ENCODE assay signal across 23 cellular contexts in the genomic region with DNA sequence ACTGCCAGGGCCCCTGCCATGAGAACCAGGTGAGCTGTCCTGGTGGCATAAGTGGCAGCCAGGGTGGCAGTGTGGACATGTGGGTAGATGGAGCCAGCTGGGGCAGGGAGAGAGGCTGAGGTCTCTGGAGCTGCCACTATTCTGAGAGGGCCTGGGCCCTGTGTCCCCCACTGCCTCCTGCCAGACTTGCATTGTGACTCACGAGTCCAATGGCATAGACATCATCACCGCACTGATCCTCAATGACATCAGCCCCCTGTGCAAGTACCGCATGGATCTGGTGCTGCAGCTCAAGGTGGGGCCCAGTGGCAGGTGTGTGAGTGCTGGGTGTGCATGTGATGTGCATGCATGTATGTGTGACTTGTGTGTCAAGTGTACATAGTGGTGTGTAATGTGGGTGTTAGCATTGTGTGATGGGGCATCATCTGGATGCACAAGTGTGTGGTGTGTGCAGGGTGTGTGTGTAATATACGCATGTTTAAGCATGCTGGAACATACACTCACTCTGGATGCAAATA. TPM values are rescaled to one million over a fixed set of nuclear protein-coding genes. Genes with fewer than 3 reads are reported as not detected.
DNase-seq lines count a peak whose midpoint lies in the region; FAIRE-seq and TF ChIP-seq lines count a peak whose summit lies in the region.
"Had no signal": no experiment of that assay in that cellular context is flagged by ENCODE, and none has a peak within 500 bp of the region (broad histone marks: within the 10 kb centered on the region; RNA-seq: fewer than 3 reads in every experiment).

No MANE protein-coding gene starts in this region.

- H3K79me2 ChIP-seq in osteoblast (ENCODE audit: insufficient read depth, low read length), result no peaks in the 10 kb centered on the region

- no peaks in the 10 kb centered on the region for H3K27me3 ChIP-seq in osteoblast (ENCODE audit: insufficient read depth, low read length)
- H3K27me3 ChIP-seq: SJSA1 had no signal

- peaks cover 18% of the 10 kb centered on the region for H3K4me1 Mint-ChIP-seq in activated T-cell treated with anti-CD3 and anti-CD28 coated beads, Interleukin-2, amount 50 U/mL, for 24 hours (ENCODE audit: low read depth)
- peaks cover 7% of the 10 kb centered on the region for H3K4me1 Mint-ChIP-seq in brain

- H3K27me3 Mint-ChIP-seq in activated T-cell treated with anti-CD3 and anti-CD28 coated beads, Interleukin-2, amount 50 U/mL, for 24 hours, result no peaks in the 10 kb centered on the region
- peaks cover 3% of the 10 kb centered on the region for H3K27me3 Mint-ChIP-seq in brain

- no peaks in the 10 kb centered on the region for H3K4me1 ChIP-seq in osteoblast (ENCODE audit: insufficient read depth, low read length)
- H3K4me1 ChIP-seq: A549 had no signal

- DNase-seq in activated T-cell treated with anti-CD3 and anti-CD28 coated beads, Interleukin-2, amount 50 U/mL, for 24 hours, result no peak
- no peak for DNase-seq in activated T-cell treated with anti-CD3 and anti-CD28 coated beads, Interleukin-2, amount 50 U/mL, for 1 hour
- no peak for DNase-seq in GM12891 (ENCODE audit: insufficient read length, low spot score)
- peak; percentile 83 for DNase-seq in osteoblast (ENCODE audit: insufficient read length, low spot score, missing footprints)
- no peak for DNase-seq in dedifferentiated amniotic fluid mesenchymal stem cell (ENCODE audit: extremely low spot score)
- no peak for DNase-seq in NCI-H1092 (lab: John Stamatoyannopoulos, UW)
- DNase-seq in LoVo (ENCODE audit: low spot score), result no peak
- DNase-seq: C1 segment of cervical spinal cord; COR-L47; GOT3; HFFc6; IMR-90; Kasumi-1; NCI-H1105 treated with DMSO at 0.1 percent for 48 hours; NCI-H1694 treated with DMSO at 0.1 percent for 48 hours; NCI-H2107; NCI-H226; NCI-H526 treated with DMSO at 0.1 percent for 48 hours; NK-92 treated with Interleukin-12 subunit alpha and Interleukin-12 subunit beta, amount 100 ng/mL, for 24 hours; RPMI8226 had no signal

- TF ChIP-seq CTCF in brain (conservative IDR thresholded peaks at IDR 0.05) (no peak), osteoblast (IDR thresholded peaks at IDR 0.05; ENCODE audit: extremely low read depth, low read depth, low read length) (no peak)

- H3K36me3 ChIP-seq in osteoblast (ENCODE audit: insufficient read depth, low read length), result peaks cover 40% of the 10 kb centered on the region

- H4K20me1 ChIP-seq in osteoblast (ENCODE audit: insufficient read depth, low read length), result no peaks in the 10 kb centered on the region

- H3K27ac ChIP-seq in osteoblast (ENCODE audit: low read depth, low read length), result no peak overlapping the region
- H3K27ac ChIP-seq: A549, SJSA1 had no signal

- no peak overlapping the region for H2AFZ ChIP-seq in osteoblast (ENCODE audit: low read length)

- peak overlapping the region; percentile 60 for H3K27ac Mint-ChIP-seq in activated T-cell treated with anti-CD3 and anti-CD28 coated beads, Interleukin-2, amount 50 U/mL, for 24 hours
- H3K27ac Mint-ChIP-seq in brain, result peak overlapping the region in 4 of 5 experiments; percentile 17 to 91 (median 72)
- H3K27ac Mint-ChIP-seq: HFFc6 had no signal

- H3K36me3 Mint-ChIP-seq in activated T-cell treated with anti-CD3 and anti-CD28 coated beads, Interleukin-2, amount 50 U/mL, for 24 hours (ENCODE audit: low read depth), result peaks cover 98% of the 10 kb centered on the region
- no peaks in the 10 kb centered on the region for H3K36me3 Mint-ChIP-seq in brain

- no peak overlapping the region for H3K4me2 ChIP-seq in osteoblast (ENCODE audit: insufficient read depth, low read length)
- H3K4me2 ChIP-seq: A549 had no signal

- no peak overlapping the region for H3K4me3 Mint-ChIP-seq in activated T-cell treated with anti-CD3 and anti-CD28 coated beads, Interleukin-2, amount 50 U/mL, for 24 hours
- no peak overlapping the region for H3K4me3 Mint-ChIP-seq in brain
- H3K4me3 Mint-ChIP-seq: HFFc6 had no signal

- peak; percentile 59 for FAIRE-seq in GM12891 (lab: Jason Lieb, UNC)
- FAIRE-seq: A549 had no signal

- no peaks in the 10 kb centered on the region for H3K9me3 Mint-ChIP-seq in activated T-cell treated with anti-CD3 and anti-CD28 coated beads, Interleukin-2, amount 50 U/mL, for 24 hours
- no peaks in the 10 kb centered on the region for H3K9me3 Mint-ChIP-seq in brain
- H3K9me3 Mint-ChIP-seq: HFFc6 had no signal

- H3K9me3 ChIP-seq in osteoblast (ENCODE audit: low read depth, low read length), result no peaks in the 10 kb centered on the region
- H3K9me3 ChIP-seq: A549, SJSA1 had no signal

- no peak overlapping the region for H3K4me3 ChIP-seq in osteoblast (ENCODE audit: insufficient read depth, low read length)
- H3K4me3 ChIP-seq: A549, SJSA1 had no signal

- TF ChIP-seq POLR2A in GM12891 (IDR thresholded peaks at IDR 0.05; ENCODE audit: low read depth, low read length), result no peak

TF ChIP-seq in GM12891, 5 proteins besides CTCF, POLR2A, EP300 and RAD21:
- no peak for TF ChIP-seq POU2F2 (IDR thresholded peaks at IDR 0.05; ENCODE audit: low read depth, low read length)
- TF ChIP-seq SPI1 (IDR thresholded peaks at IDR 0.05; ENCODE audit: low read depth, low read length), result no peak

RNA-seq across cellular contexts. Expression of gene UQCC2, which starts 25.2 kb away (rescaled TPM):
- polyA plus RNA-seq in GM12891 (2012; ENCODE audit: low read depth, missing spikeins), result 100 TPM
- polyA plus RNA-seq in brain (ENCODE audit: insufficient read depth, low read depth, low replicate concordance), result 148 TPM
- total RNA-seq in osteoblast, result 15.2 and 20.0 TPM in 2 replicates
